Comparison of ENCODE assay signal across 8 cellular contexts in the genomic region with DNA sequence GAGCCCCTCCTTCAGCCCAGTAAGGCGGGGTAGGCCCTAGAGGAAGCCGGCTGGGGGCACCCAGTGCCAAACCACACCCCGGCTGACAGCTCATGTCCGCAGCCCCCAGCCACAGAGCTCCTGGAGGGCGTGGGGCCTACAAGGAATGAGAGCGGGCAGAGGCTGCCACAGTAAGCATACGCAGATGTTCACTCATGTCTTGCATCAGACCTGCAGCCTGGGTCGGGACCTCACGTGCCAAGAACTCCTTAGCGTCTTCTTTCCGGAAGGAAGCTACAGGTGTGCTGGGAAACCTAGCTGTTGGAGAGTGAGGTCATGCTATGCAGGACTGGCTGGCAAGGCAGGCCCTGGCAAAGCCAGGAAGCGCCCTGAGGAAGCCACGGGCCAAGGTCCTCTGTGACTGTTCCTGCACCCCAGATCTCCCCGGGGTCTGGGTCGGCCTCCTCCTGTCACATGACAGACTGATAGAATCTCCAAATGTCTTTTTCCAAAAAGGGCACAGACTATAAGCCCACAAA. TPM values are rescaled to one million over a fixed set of nuclear protein-coding genes. Genes with fewer than 3 reads are reported as not detected.
DNase-seq lines count a peak whose midpoint lies in the region; ATAC-seq, FAIRE-seq and TF ChIP-seq lines count a peak whose summit lies in the region.

No MANE protein-coding gene starts in this region.

- CTCF ChIA-PET in activated CD8-positive, alpha-beta T cell treated with anti-CD3 and anti-CD28 coated beads for 36 hours (lab: Charles Lee) = interaction anchor here (0.9 to 2.2 kb wide), 5 partner anchors 9 to 147 kb away, joined by 3 to 8 read pairs (median 4); partner anchors contain the start of genes NTHL1 and TSC2

- H3K27me3 ChIP-seq in hepatocyte = no peaks in the 10 kb centered on the region

- H3K4me2 ChIP-seq in hepatocyte = peak overlapping the region; percentile 86

- no peak for TF ChIP-seq CTCF in activated CD8-positive, alpha-beta T cell treated with anti-CD3 and anti-CD28 coated beads for 36 hours (IDR thresholded peaks at IDR 0.05)
- no peak for TF ChIP-seq CTCF in hepatocyte (IDR thresholded peaks at IDR 0.05; ENCODE audit: poor library complexity)

- H2AFZ ChIP-seq in hepatocyte = no peak overlapping the region

- no peaks in the 10 kb centered on the region for H3K9me2 ChIP-seq in hepatocyte (replicated peaks; ENCODE audit: insufficient read depth)

- H3K36me3 ChIP-seq in hepatocyte (replicated peaks; ENCODE audit: insufficient read depth, low read depth) = no peaks in the 10 kb centered on the region

- H3K4me1 ChIP-seq in hepatocyte (ENCODE audit: insufficient read depth) = peaks cover 30% of the 10 kb centered on the region

- H3K27ac ChIP-seq in hepatocyte = peak overlapping the region; percentile 99

- peaks cover 35% of the 10 kb centered on the region for H3K36me3 Mint-ChIP-seq in activated CD8-positive, alpha-beta T cell treated with anti-CD3 and anti-CD28 coated beads for 36 hours (ENCODE audit: low read depth)
- peaks cover 19% of the 10 kb centered on the region for H3K36me3 Mint-ChIP-seq in stimulated activated naive CD8-positive, alpha-beta T cell treated with anti-CD3 and anti-CD28 coated beads, Interleukin-15, Interleukin-2, amounts not matched to agents 100 ng/mL and 50 ng/mL, for 24 hours (ENCODE audit: low read depth)

- peak overlapping the region; percentile 91 for H3K27ac Mint-ChIP-seq in activated CD8-positive, alpha-beta T cell treated with anti-CD3 and anti-CD28 coated beads for 36 hours
- H3K27ac Mint-ChIP-seq in stimulated activated naive CD8-positive, alpha-beta T cell treated with anti-CD3 and anti-CD28 coated beads, Interleukin-15, Interleukin-2, amounts not matched to agents 100 ng/mL and 50 ng/mL, for 24 hours = peak overlapping the region; percentile 96

- peak overlapping the region; percentile 97 for H3K4me3 Mint-ChIP-seq in activated CD8-positive, alpha-beta T cell treated with anti-CD3 and anti-CD28 coated beads for 36 hours
- peak overlapping the region; percentile 98 for H3K4me3 Mint-ChIP-seq in stimulated activated naive CD8-positive, alpha-beta T cell treated with anti-CD3 and anti-CD28 coated beads, Interleukin-15, Interleukin-2, amounts not matched to agents 100 ng/mL and 50 ng/mL, for 24 hours

- H3K79me2 ChIP-seq in hepatocyte = peaks cover 66% of the 10 kb centered on the region

- ATAC-seq in activated CD8-positive, alpha-beta T cell treated with anti-CD3 and anti-CD28 coated beads for 36 hours = peak; percentile 11
- ATAC-seq in HG03025 (IDR thresholded peaks at IDR 0.05; ENCODE audit: low FRiP score, unreplicated experiment) = no peak
- no peak for ATAC-seq in GM19023 (IDR thresholded peaks at IDR 0.05; ENCODE audit: unreplicated experiment)

- POLR2A ChIA-PET in activated CD8-positive, alpha-beta T cell treated with anti-CD3 and anti-CD28 coated beads for 36 hours (lab: Charles Lee) = interaction anchor here (0.9 to 2.8 kb wide), 12 partner anchors 10 to 151 kb away, joined by 3 to 16 read pairs (median 6); partner anchors contain the start of genes GFER, NOXO1, NPW and RPS2

- H3K4me3 ChIP-seq in hepatocyte = peak overlapping the region; percentile 93

- no peaks in the 10 kb centered on the region for H3K9me3 Mint-ChIP-seq in activated CD8-positive, alpha-beta T cell treated with anti-CD3 and anti-CD28 coated beads for 36 hours
- no peaks in the 10 kb centered on the region for H3K9me3 Mint-ChIP-seq in stimulated activated naive CD8-positive, alpha-beta T cell treated with anti-CD3 and anti-CD28 coated beads, Interleukin-15, Interleukin-2, amounts not matched to agents 100 ng/mL and 50 ng/mL, for 24 hours

- intact Hi-C loops in activated CD8-positive, alpha-beta T cell treated with anti-CD3 and anti-CD28 coated beads for 36 hours (cut with micrococcal nuclease) = no loop called here

- DNase-seq in AG08395 (ENCODE audit: low spot score) (peak; percentile 80), HPDE6-E6E7 (ENCODE audit: extremely low spot score) (peak; percentile 86), hepatocyte (ENCODE audit: low spot score) (no peak), GM19239 (ENCODE audit: insufficient read length, low spot score) (no peak)
- peak; percentile 67 for DNase-seq in activated CD8-positive, alpha-beta T cell treated with anti-CD3 and anti-CD28 coated beads for 36 hours

- H3K4me1 Mint-ChIP-seq in activated CD8-positive, alpha-beta T cell treated with anti-CD3 and anti-CD28 coated beads for 36 hours (ENCODE audit: low read depth) = peaks cover 41% of the 10 kb centered on the region
- peaks cover 46% of the 10 kb centered on the region for H3K4me1 Mint-ChIP-seq in stimulated activated naive CD8-positive, alpha-beta T cell treated with anti-CD3 and anti-CD28 coated beads, Interleukin-15, Interleukin-2, amounts not matched to agents 100 ng/mL and 50 ng/mL, for 24 hours (ENCODE audit: low read depth)

- no peaks in the 10 kb centered on the region for H3K27me3 Mint-ChIP-seq in activated CD8-positive, alpha-beta T cell treated with anti-CD3 and anti-CD28 coated beads for 36 hours
- H3K27me3 Mint-ChIP-seq in stimulated activated naive CD8-positive, alpha-beta T cell treated with anti-CD3 and anti-CD28 coated beads, Interleukin-15, Interleukin-2, amounts not matched to agents 100 ng/mL and 50 ng/mL, for 24 hours = no peaks in the 10 kb centered on the region

- WGBS in hepatocyte (ENCODE audit: low lambda C conversion rate, missing lambda C conversion rate) = 83% methylated on average over 15 of the region's 15 CpGs

- no peak for FAIRE-seq in GM19239 (lab: Jason Lieb, UNC)

- no peaks in the 10 kb centered on the region for H3K9me3 ChIP-seq in hepatocyte (ENCODE audit: low read depth)

- H4K20me1 ChIP-seq in hepatocyte (ENCODE audit: insufficient read depth, poor library complexity, severe bottlenecking) = peaks cover 57% of the 10 kb centered on the region

RNA-seq across cellular contexts. Expression of gene ZNF598, which starts 1.6 kb away (rescaled TPM):
- total RNA-seq in activated CD8-positive, alpha-beta T cell treated with anti-CD3 and anti-CD28 coated beads for 36 hours = 10 to 100 TPM; 85.5 to 90.3 TPM
- total RNA-seq in hepatocyte = 22.8 and 42.6 TPM in 2 replicates
- polyA plus RNA-seq in hepatocyte = 29.5 and 36.8 TPM in 2 replicates

RNA-seq across cellular contexts. Expression of gene NPW, which starts 11.5 kb away (rescaled TPM):
- total RNA-seq in activated CD8-positive, alpha-beta T cell treated with anti-CD3 and anti-CD28 coated beads for 36 hours = 10 to 100 TPM; 24.3 to 28.3 TPM
- total RNA-seq in hepatocyte = 2.7 and 4.1 TPM in 2 replicates
- polyA plus RNA-seq in hepatocyte = 45.2 and 57.6 TPM in 2 replicates

RNA-seq across cellular contexts. Expression of gene SYNGR3, which starts 18.3 kb away (rescaled TPM):
- 1 to 10 TPM; 5.4 to 7.2 TPM for total RNA-seq in activated CD8-positive, alpha-beta T cell treated with anti-CD3 and anti-CD28 coated beads for 36 hours
- total RNA-seq in hepatocyte = 1.4 and 2.2 TPM in 2 replicates
- 1.5 and 2.5 TPM in 2 replicates for polyA plus RNA-seq in hepatocyte

RNA-seq across cellular contexts. Expression of gene NHERF2, which starts 18.6 kb away (rescaled TPM):
- total RNA-seq in activated CD8-positive, alpha-beta T cell treated with anti-CD3 and anti-CD28 coated beads for 36 hours = 1 to 10 TPM; 2.8 to 3.0 TPM
- total RNA-seq in hepatocyte = 25.9 and 29.6 TPM in 2 replicates
- 37.7 and 43.8 TPM in 2 replicates for polyA plus RNA-seq in hepatocyte

RNA-seq across cellular contexts. Expression of gene GFER, which starts 24.1 kb away (rescaled TPM):
- 10 to 100 TPM; 33.5 to 33.9 TPM for total RNA-seq in activated CD8-positive, alpha-beta T cell treated with anti-CD3 and anti-CD28 coated beads for 36 hours
- 34.0 and 34.9 TPM in 2 replicates for total RNA-seq in hepatocyte
- 44.0 and 56.8 TPM in 2 replicates for polyA plus RNA-seq in hepatocyte

Comparison
In these comparisons a context has a peak if more than half of its experiments do, and no peak if none do; other contexts are left out.
1. DNase-seq: peak in AG08395 (single experiment), HPDE6-E6E7 (single experiment) and activated CD8-positive, alpha-beta T cell treated with anti-CD3 and anti-CD28 coated beads for 36 hours (single experiment); none in hepatocyte (single experiment) and GM19239 (single experiment).